Comparison of ENCODE assay signal across 8 cellular contexts in the genomic region with DNA sequence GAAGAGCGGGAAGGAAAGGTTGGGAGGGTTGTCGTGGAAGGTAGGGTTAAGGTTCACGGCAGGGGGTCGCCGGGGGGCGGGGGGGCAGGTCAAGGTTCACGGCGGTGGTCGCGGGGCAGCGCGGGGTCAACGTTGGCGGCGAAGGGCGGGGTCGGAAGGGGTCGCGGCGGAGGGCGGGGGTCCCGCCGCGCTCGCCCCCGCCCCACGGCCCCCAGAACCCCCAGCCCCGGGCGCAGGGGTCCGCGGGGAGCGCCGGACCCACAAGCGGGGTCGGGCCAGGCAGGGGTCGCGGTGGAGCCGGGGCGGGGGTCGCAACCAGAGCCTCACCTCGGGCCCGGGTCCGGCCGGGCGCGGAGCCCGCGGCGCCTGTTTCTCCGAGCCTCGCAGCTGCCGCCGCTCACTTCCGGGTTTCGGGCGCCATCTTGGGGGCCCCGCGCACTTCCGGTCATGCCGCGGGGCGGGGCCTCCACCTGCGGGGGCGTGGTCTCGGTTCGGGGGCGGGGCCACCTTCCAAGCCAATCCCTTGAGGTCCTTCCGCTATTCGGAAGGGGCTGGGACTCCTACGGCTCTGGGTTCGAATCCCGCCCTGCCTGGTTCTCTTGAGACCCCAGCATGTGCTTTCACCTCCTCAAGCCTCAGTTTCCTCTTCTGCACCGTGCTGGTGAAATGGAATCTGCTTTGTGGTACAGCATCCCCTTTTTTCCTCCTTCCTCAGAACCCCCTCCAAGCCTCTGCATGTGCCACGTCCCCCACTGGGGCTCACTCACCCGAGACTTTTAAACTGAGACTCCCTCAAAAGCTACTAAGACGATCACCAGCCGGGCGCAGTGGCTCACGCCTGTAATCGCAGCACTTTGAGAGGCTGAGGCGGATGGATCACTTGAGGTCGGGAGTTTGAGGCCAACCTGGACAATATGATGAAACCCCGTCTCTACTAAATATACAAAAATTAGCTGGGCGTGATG. TPM values are rescaled to one million over a fixed set of nuclear protein-coding genes. Genes with fewer than 3 reads are reported as not detected.
DNase-seq lines count a peak whose midpoint lies in the region; ATAC-seq, FAIRE-seq and TF ChIP-seq lines count a peak whose summit lies in the region.

A gene with protein sequence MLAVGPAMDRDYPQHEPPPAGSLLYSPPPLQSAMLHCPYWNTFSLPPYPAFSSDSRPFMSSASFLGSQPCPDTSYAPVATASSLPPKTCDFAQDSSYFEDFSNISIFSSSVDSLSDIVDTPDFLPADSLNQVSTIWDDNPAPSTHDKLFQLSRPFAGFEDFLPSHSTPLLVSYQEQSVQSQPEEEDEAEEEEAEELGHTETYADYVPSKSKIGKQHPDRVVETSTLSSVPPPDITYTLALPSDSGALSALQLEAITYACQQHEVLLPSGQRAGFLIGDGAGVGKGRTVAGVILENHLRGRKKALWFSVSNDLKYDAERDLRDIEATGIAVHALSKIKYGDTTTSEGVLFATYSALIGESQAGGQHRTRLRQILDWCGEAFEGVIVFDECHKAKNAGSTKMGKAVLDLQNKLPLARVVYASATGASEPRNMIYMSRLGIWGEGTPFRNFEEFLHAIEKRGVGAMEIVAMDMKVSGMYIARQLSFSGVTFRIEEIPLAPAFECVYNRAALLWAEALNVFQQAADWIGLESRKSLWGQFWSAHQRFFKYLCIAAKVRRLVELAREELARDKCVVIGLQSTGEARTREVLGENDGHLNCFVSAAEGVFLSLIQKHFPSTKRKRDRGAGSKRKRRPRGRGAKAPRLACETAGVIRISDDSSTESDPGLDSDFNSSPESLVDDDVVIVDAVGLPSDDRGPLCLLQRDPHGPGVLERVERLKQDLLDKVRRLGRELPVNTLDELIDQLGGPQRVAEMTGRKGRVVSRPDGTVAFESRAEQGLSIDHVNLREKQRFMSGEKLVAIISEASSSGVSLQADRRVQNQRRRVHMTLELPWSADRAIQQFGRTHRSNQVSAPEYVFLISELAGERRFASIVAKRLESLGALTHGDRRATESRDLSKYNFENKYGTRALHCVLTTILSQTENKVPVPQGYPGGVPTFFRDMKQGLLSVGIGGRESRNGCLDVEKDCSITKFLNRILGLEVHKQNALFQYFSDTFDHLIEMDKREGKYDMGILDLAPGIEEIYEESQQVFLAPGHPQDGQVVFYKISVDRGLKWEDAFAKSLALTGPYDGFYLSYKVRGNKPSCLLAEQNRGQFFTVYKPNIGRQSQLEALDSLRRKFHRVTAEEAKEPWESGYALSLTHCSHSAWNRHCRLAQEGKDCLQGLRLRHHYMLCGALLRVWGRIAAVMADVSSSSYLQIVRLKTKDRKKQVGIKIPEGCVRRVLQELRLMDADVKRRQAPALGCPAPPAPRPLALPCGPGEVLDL (N-terminal part only) (minus strand): TSS at position 424 of the 965 bp plus-strand sequence. CDS start 19,992 bp downstream, outside the sequence.

- H3K9me3 ChIP-seq in AG04450 (ENCODE audit: control insufficient read depth, insufficient read depth, low read length) (peaks cover 8% of the 10 kb centered on the region), esophagus muscularis mucosa (no peaks in the 10 kb centered on the region)

- no peaks in the 10 kb centered on the region for H3K9me3 Mint-ChIP-seq in activated T-cell treated with anti-CD3 and anti-CD28 coated beads, Interleukin-2, amount 50 U/mL, for 72 hours

- peaks cover 38% of the 10 kb centered on the region for H3K4me1 Mint-ChIP-seq in activated T-cell treated with anti-CD3 and anti-CD28 coated beads, Interleukin-2, amount 50 U/mL, for 72 hours (ENCODE audit: low read depth)

- H3K4me1 ChIP-seq in esophagus muscularis mucosa = peaks cover 25 to 58% (median 54%) of the 10 kb centered on the region in 4 donors

- peak within 1 kb of the TSS; percentile 92 to 94 for H3K4me3 Mint-ChIP-seq in activated T-cell treated with anti-CD3 and anti-CD28 coated beads, Interleukin-2, amount 50 U/mL, for 72 hours

- H3K4me3 ChIP-seq in AG04450 (ENCODE audit: low read depth, low read length) (peak within 1 kb of the TSS; percentile 92), esophagus muscularis mucosa (peak within 1 kb of the TSS; percentile 82 to 97 (median 96))

- 0 out of 2 replicates have a peak, but pooled peaks have one; percentile 17 for TF ChIP-seq EP300 in Ishikawa (IDR thresholded peaks at IDR 0.05; ENCODE audit: borderline replicate concordance)
- TF ChIP-seq EP300 in esophagus muscularis mucosa (IDR thresholded peaks at IDR 0.05) = no peak

- peak; percentile 95 for TF ChIP-seq POLR2A in GM19193 (IDR thresholded peaks at IDR 0.05; ENCODE audit: extremely low read depth, insufficient read depth, insufficient read length)
- TF ChIP-seq POLR2A in esophagus muscularis mucosa (IDR thresholded peaks at IDR 0.05; ENCODE audit: low read depth) = peak; percentile 56

- H3K27ac ChIP-seq in AG04450 (ENCODE audit: low read depth, low read length) (peak within 1 kb of the TSS; percentile 83), esophagus muscularis mucosa (replicated peaks in 1 of 4) (peak within 1 kb of the TSS; percentile 90 to 99 (median 95))

- POLR2A ChIA-PET in AG04450 (lab: Yijun Ruan, JAX) = no interaction called here

- H3K27me3 Mint-ChIP-seq in activated T-cell treated with anti-CD3 and anti-CD28 coated beads, Interleukin-2, amount 50 U/mL, for 72 hours (ENCODE audit: low read depth) = no peaks in the 10 kb centered on the region

- WGBS in esophagus muscularis mucosa = 55% methylated on average over 20 of the region's 84 CpGs

- TF ChIP-seq CTCF in AG04450 (IDR thresholded peaks at IDR 0.05; ENCODE audit: low read depth, low read length) (no peak), esophagus muscularis mucosa (IDR thresholded peaks at IDR 0.05) (no peak)

- CTCF ChIA-PET in AG04450 (lab: Charles Lee) = interaction anchor here (1.2 kb wide), 1 partner anchor 21 kb away, joined by 4 read pairs; no protein-coding TSS in a partner anchor

- DNase-seq in AG04450 (ENCODE audit: low read depth, low spot score) (no peak), RCC 7860 (ENCODE audit: low spot score) (peak; percentile 78), esophagus muscularis mucosa (ENCODE audit: extremely low spot score) (peak; percentile 99), myocyte (ENCODE audit: low read depth) (peak; percentile 86)
- DNase-seq in activated T-cell treated with anti-CD3 and anti-CD28 coated beads, Interleukin-2, amount 50 U/mL, for 72 hours = peak; percentile 91 to 99
- DNase-seq in stimulated activated CD8-positive, alpha-beta memory T cell treated with anti-CD3 and anti-CD28 coated beads, Interleukin-7, amount 100 ng/mL, for 4 hours (ENCODE audit: low read depth in 2 of 2) = peak; percentile 79

- peaks cover 4% of the 10 kb centered on the region in 2 donors for H3K36me3 Mint-ChIP-seq in activated T-cell treated with anti-CD3 and anti-CD28 coated beads, Interleukin-2, amount 50 U/mL, for 72 hours (ENCODE audit: insufficient read depth in 2 of 2)

- H3K27me3 ChIP-seq in AG04450 (ENCODE audit: control insufficient read depth, insufficient read depth, low read length) (no peaks in the 10 kb centered on the region), esophagus muscularis mucosa (no peaks in the 10 kb centered on the region)

- FAIRE-seq in RCC 7860 (lab: Jason Lieb, UNC) = peak; percentile 29

- intact Hi-C loops in esophagus muscularis mucosa (cut with DNase I) = no loop called here

- peak within 1 kb of the TSS; percentile 94 for H3K27ac Mint-ChIP-seq in activated T-cell treated with anti-CD3 and anti-CD28 coated beads, Interleukin-2, amount 50 U/mL, for 72 hours

- H3K36me3 ChIP-seq in esophagus muscularis mucosa = peaks cover 0 to 3% (median 0%) of the 10 kb centered on the region in 4 donors

- TF ChIP-seq RAD21 in Ishikawa (IDR thresholded peaks at IDR 0.05; ENCODE audit: low read depth) = no peak

- peak; percentile 90 to 92 for ATAC-seq in activated T-cell treated with anti-CD3 and anti-CD28 coated beads, Interleukin-2, amount 50 U/mL, for 72 hours (replicated peaks in 1 of 2)

TF ChIP-seq in Ishikawa, 13 proteins besides CTCF, POLR2A, EP300 and RAD21 (continues in another document):
- TF ChIP-seq CEBPB (IDR thresholded peaks at IDR 0.05) = no peak
- peak; percentile 89 for TF ChIP-seq USF1 (IDR thresholded peaks at IDR 0.05)
- peak; percentile 95 for TF ChIP-seq YY1 (IDR thresholded peaks at IDR 0.05; ENCODE audit: low read depth)
- TF ChIP-seq TEAD4 (IDR thresholded peaks at IDR 0.05) = 0 out of 2 replicates have a peak, but pooled peaks have one; percentile 4
- TF ChIP-seq, protein P1, sequence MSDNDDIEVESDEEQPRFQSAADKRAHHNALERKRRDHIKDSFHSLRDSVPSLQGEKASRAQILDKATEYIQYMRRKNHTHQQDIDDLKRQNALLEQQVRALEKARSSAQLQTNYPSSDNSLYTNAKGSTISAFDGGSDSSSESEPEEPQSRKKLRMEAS (IDR thresholded peaks at IDR 0.05) = peak; percentile 80
- peak; percentile 99 for TF ChIP-seq TAF1 (IDR thresholded peaks at IDR 0.05; ENCODE audit: low read depth)

RNA-seq across cellular contexts. Expression of the gene that starts here (rescaled TPM):
- polyA plus RNA-seq in AG04450 (2011; rRNA removed) = 9.9 and 14.2 TPM in 2 replicates
- 25.9 and 28.8 TPM in 2 replicates for polyA minus RNA-seq in AG04450 (2011; rRNA and poly(A)+ RNA removed)
- total RNA-seq in activated T-cell treated with anti-CD3 and anti-CD28 coated beads, Interleukin-2, amount 50 U/mL, for 72 hours = 100 to 1,000 TPM; 142 to 146 TPM
- 100 to 1,000 TPM in 1 of 4 donors, 10 to 100 TPM in 3; 16.2 to 141 (median 30.5) TPM for total RNA-seq in esophagus muscularis mucosa
- 23.3 and 25.0 TPM in 2 replicates for total RNA-seq in myocyte
- 22.5 TPM for polyA plus RNA-seq in myocyte (2012)
